11 cellular contexts compared by ENCODE assay signal in the genomic region with DNA sequence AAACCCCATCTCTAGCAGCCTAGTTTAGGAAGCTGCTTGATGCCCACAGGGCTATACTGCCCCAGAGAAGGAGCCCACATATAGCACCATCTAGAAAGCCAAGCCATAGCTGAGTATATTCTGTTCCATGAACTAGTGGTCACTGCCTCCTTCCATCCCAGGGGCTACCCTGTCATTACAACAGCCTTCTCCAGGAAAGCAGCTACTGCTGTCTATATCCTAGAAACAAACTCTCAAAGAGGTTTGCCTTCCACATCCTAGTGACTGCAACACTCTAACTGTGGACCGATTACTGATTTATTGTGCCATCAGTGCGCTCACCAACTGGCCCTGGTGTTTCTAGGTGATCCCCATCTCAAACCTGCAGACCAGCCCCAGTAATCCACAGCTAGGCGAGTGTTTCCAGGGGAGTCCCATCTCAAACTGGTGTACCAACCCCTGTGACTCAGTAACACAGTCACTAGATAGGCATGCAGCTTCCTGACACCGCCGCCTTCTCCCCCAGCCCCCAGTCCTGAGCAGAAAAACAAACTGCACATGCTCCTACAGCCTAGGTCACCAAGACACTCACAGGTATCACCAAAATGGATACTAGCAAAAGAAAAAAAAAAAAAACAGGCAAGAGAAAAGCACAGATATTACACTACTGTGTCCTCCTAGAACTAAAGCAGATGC. TPM values are rescaled to one million over a fixed set of nuclear protein-coding genes. Genes with fewer than 3 reads are reported as not detected.
DNase-seq lines count a peak whose midpoint lies in the region; ATAC-seq, FAIRE-seq and TF ChIP-seq lines count a peak whose summit lies in the region.
"Had no signal": no experiment of that assay in that cellular context is flagged by ENCODE, and none has a peak within 500 bp of the region (broad histone marks: within the 10 kb centered on the region; RNA-seq: fewer than 3 reads in every experiment).

No MANE protein-coding gene starts in this region.

- H3K9ac ChIP-seq in trophoblast cell (ENCODE audit: low read length) = no peak overlapping the region

- ATAC-seq in GM23338 = no peak; the same call in 2 of the 3 replicates
- no peak for ATAC-seq in GM18873 (IDR thresholded peaks at IDR 0.05; ENCODE audit: low FRiP score, unreplicated experiment)
- no peak for ATAC-seq in lower lobe of right lung

- peaks cover 25% of the 10 kb centered on the region for H3K4me1 ChIP-seq in GM23338 (ENCODE audit: insufficient read depth)
- peaks cover 6 to 10% of the 10 kb centered on the region in 2 experiments for H3K4me1 ChIP-seq in trophoblast cell (ENCODE audit: control insufficient read depth in 1 of 2, insufficient read depth in 2 of 2, low read length in 2 of 2)
- H3K4me1 ChIP-seq in lower lobe of right lung = no peaks in the 10 kb centered on the region

- H3K4me3 ChIP-seq in GM23338 = no peak overlapping the region
- no peak overlapping the region for H3K4me3 ChIP-seq in epithelial cell of proximal tubule (ENCODE audit: low read depth, low read length)
- no peak overlapping the region for H3K4me3 ChIP-seq in trophoblast cell (ENCODE audit: low read depth, low read length)
- H3K4me3 ChIP-seq in lower lobe of right lung = no peak overlapping the region
- H3K4me3 ChIP-seq: dorsolateral prefrontal cortex had no signal

- H3K27me3 ChIP-seq in GM23338 (ENCODE audit: insufficient read depth) (no peaks in the 10 kb centered on the region), trophoblast cell (ENCODE audit: insufficient read depth, low read length) (no peaks in the 10 kb centered on the region), lower lobe of right lung (ENCODE audit: low read depth) (no peaks in the 10 kb centered on the region)
- H3K27me3 ChIP-seq: dorsolateral prefrontal cortex had no signal

- H3K27ac ChIP-seq in GM23338 (ENCODE audit: low read depth) (peak overlapping the region; percentile 78; the same call in 1 of the 2 replicates), trophoblast cell (ENCODE audit: low read depth, low read length) (no peak overlapping the region), lower lobe of right lung (no peak overlapping the region)
- H3K27ac ChIP-seq: dorsolateral prefrontal cortex had no signal

- H3K4me2 ChIP-seq in GM23338 (no peak overlapping the region), trophoblast cell (ENCODE audit: low read length) (peak overlapping the region; percentile 36)

- H3K9me3 Mint-ChIP-seq in GM23338 = 0 out of 3 replicates have a peak, but pooled peaks cover 5% of the 10 kb centered on the region
- H3K9me3 Mint-ChIP-seq in activated naive CD8-positive, alpha-beta T cell treated with anti-CD3 and anti-CD28 coated beads for 36 hours = peaks cover 4% of the 10 kb centered on the region

- H3K4ac ChIP-seq in trophoblast cell (ENCODE audit: low read depth, low read length) = no peak overlapping the region

- H3K36me3 ChIP-seq in GM23338 (ENCODE audit: insufficient read depth) (0 out of 2 replicates have a peak, but pooled peaks cover 7% of the 10 kb centered on the region), trophoblast cell (ENCODE audit: control insufficient read depth in 1 of 2, insufficient read depth in 2 of 2, low read length in 2 of 2) (peaks cover 17 to 21% of the 10 kb centered on the region in 2 experiments), lower lobe of right lung (peaks cover 22% of the 10 kb centered on the region)

- H2BK12ac ChIP-seq in trophoblast cell (ENCODE audit: low read length) = no peak overlapping the region

- H3K36me3 Mint-ChIP-seq in GM23338 (ENCODE audit: low read depth) = peaks cover 64% of the 10 kb centered on the region
- H3K36me3 Mint-ChIP-seq in activated naive CD8-positive, alpha-beta T cell treated with anti-CD3 and anti-CD28 coated beads for 36 hours = peaks cover 57% of the 10 kb centered on the region

- H4K20me1 ChIP-seq in GM23338 (replicated peaks; ENCODE audit: insufficient read depth) = no peaks in the 10 kb centered on the region

- no peak overlapping the region for H4K8ac ChIP-seq in trophoblast cell (ENCODE audit: low read depth, low read length)

- H3K4me1 Mint-ChIP-seq in GM23338 = peaks cover 39% of the 10 kb centered on the region
- H3K4me1 Mint-ChIP-seq in activated naive CD8-positive, alpha-beta T cell treated with anti-CD3 and anti-CD28 coated beads for 36 hours = peaks cover 25% of the 10 kb centered on the region

- peak overlapping the region; percentile 76 for H3K27ac Mint-ChIP-seq in GM23338
- no peak overlapping the region for H3K27ac Mint-ChIP-seq in activated naive CD8-positive, alpha-beta T cell treated with anti-CD3 and anti-CD28 coated beads for 36 hours

- intact Hi-C loops in lower lobe of right lung (cut with DNase I) = no loop called here

- H3K79me2 ChIP-seq in GM23338 (replicated peaks; ENCODE audit: insufficient read depth) (peaks cover 58% of the 10 kb centered on the region), trophoblast cell (ENCODE audit: control insufficient read depth, insufficient read depth, low read length, poor library complexity) (no peaks in the 10 kb centered on the region)

- peaks cover 3% of the 10 kb centered on the region for H3K9me3 ChIP-seq in trophoblast cell (ENCODE audit: insufficient read depth, low read depth, low read length)
- peaks cover 3% of the 10 kb centered on the region for H3K9me3 ChIP-seq in lower lobe of right lung

- peaks cover 10% of the 10 kb centered on the region for H3K27me3 Mint-ChIP-seq in GM23338 (ENCODE audit: insufficient read depth, low read depth, poor library complexity)
- no peaks in the 10 kb centered on the region for H3K27me3 Mint-ChIP-seq in activated naive CD8-positive, alpha-beta T cell treated with anti-CD3 and anti-CD28 coated beads for 36 hours

- no peak overlapping the region for H3K18ac ChIP-seq in trophoblast cell (ENCODE audit: low read length)

- peak; percentile 84 for FAIRE-seq in RCC 7860 (lab: Jason Lieb, UNC)

- H3F3A ChIP-seq in GM23338 (replicated peaks; ENCODE audit: low read depth) = no peaks in the 10 kb centered on the region

- H3K79me1 ChIP-seq in trophoblast cell (ENCODE audit: low read length) = no peaks in the 10 kb centered on the region

- H2AK5ac ChIP-seq in trophoblast cell (ENCODE audit: low read length) = no peak overlapping the region

- whole genome bisulfite sequencing in trophoblast cell (ENCODE audit: extremely low coverage, insufficient coverage, insufficient read length) = no CpG with 5 or more reads among the region's 5 CpGs

- H3K14ac ChIP-seq in trophoblast cell (ENCODE audit: low read length) = no peak overlapping the region

- H2AFZ ChIP-seq in GM23338 (no peak overlapping the region), trophoblast cell (ENCODE audit: insufficient read depth, low read length, poor library complexity) (no peak overlapping the region)

- no peak overlapping the region for H2BK5ac ChIP-seq in trophoblast cell (ENCODE audit: low read depth, low read length, poor library complexity)

- TF ChIP-seq CTCF in GM23338 (conservative IDR thresholded peaks at IDR 0.05; ENCODE audit: low read depth in 2 of 2) (no peak), epithelial cell of proximal tubule (conservative IDR thresholded peaks at IDR 0.05; ENCODE audit: low read depth, low read length) (no peak), lower lobe of right lung (IDR thresholded peaks at IDR 0.05) (no peak)

- H4K12ac ChIP-seq in trophoblast cell (ENCODE audit: low read depth, low read length) = no peak overlapping the region

- no peak for DNase-seq in GM23338 (ENCODE audit: low spot score)
- peak; percentile 81 for DNase-seq in RCC 7860 (ENCODE audit: low spot score)
- peak; percentile 63 for DNase-seq in epithelial cell of proximal tubule (ENCODE audit: low read depth)
- DNase-seq in trophoblast cell = peak; percentile 51 to 71
- DNase-seq in activated naive CD8-positive, alpha-beta T cell treated with anti-CD3 and anti-CD28 coated beads for 36 hours = no peak
- no peak for DNase-seq in lower lobe of right lung
- DNase-seq: activated T-cell treated with anti-CD3 and anti-CD28 coated beads for 4 hours; dorsolateral prefrontal cortex; NCI-H187 treated with DMSO at 0.1 percent for 48 hours; stimulated activated CD4-positive, alpha-beta T cell treated with anti-CD3 and anti-CD28 coated beads, Interleukin-12 subunit alpha, Interleukin-12 subunit beta, amount 100 ng/mL, for 4 hours had no signal

- peak overlapping the region; percentile 20 for H2BK120ac ChIP-seq in trophoblast cell (ENCODE audit: insufficient read depth, low read length, poor library complexity)

- peaks cover 4% of the 10 kb centered on the region; the same call in 1 of the 2 replicates for H3K9me2 ChIP-seq in GM23338 (ENCODE audit: insufficient read depth)

- no peak overlapping the region for H3K4me3 Mint-ChIP-seq in GM23338
- H3K4me3 Mint-ChIP-seq in activated naive CD8-positive, alpha-beta T cell treated with anti-CD3 and anti-CD28 coated beads for 36 hours = no peak overlapping the region

- peak overlapping the region; percentile 49 for H4K91ac ChIP-seq in trophoblast cell (ENCODE audit: low read depth, low read length)

- H3K23ac ChIP-seq in trophoblast cell (ENCODE audit: low read length) = no peak overlapping the region

RNA-seq across cellular contexts. Expression of a gene that starts 14.8 kb away (rescaled TPM):
- 91.0 and 100 TPM in 2 replicates for total RNA-seq in GM23338 (2014; rRNA removed; shearing (Covaris generic))
- 42.6 and 54.8 TPM in 2 replicates for polyA plus RNA-seq in GM23338 (2016; fragmentation: Nextera tagmentation; extraction: Ambion mirVana)
- total RNA-seq in epithelial cell of proximal tubule (84.4 and 91.8 TPM in 2 replicates), lower lobe of right lung (65.4 TPM)
- 91.7 and 94.4 TPM in 2 replicates for polyA plus RNA-seq in trophoblast cell (2013)
- total RNA-seq in activated naive CD8-positive, alpha-beta T cell treated with anti-CD3 and anti-CD28 coated beads for 36 hours = 10 to 100 TPM; 49.1 to 54.5 TPM

Comparison
In these comparisons a context has a peak if more than half of its experiments do, and no peak if none do; other contexts are left out.
1. DNase-seq: peak in RCC 7860 (single experiment), epithelial cell of proximal tubule (single experiment) and trophoblast cell (2 of 2); none in GM23338 (single experiment), activated naive CD8-positive, alpha-beta T cell treated with anti-CD3 and anti-CD28 coated beads for 36 hours (single experiment) and lower lobe of right lung (single experiment).